ENCODE assay signal across 1 cellular context in the genomic region with DNA sequence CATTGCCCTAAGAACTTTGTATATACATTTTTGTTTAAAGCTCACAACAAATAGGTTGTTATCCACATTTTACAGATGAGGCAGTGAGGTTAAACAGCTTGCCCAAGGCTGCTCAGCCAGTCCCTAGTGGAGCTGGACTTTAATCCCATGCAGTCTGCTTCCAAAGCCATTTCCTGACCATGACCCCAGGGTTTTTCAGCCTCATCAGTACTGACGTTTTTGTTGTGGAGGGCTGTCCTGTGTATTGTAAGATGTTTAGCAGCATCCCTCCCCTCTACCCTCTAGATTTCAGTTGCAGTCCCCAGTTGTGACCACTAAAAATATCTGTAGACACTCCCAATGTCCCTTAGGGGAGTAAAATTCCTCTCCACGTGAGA.
A peak's percentile ranks its signal among the peaks of the same experiment; 100 is the strongest.
TF ChIP-seq lines count a peak whose summit lies in the region.

No MANE protein-coding gene starts in this region.

TF ChIP-seq in HepG2, 621 proteins besides CTCF, POLR2A, EP300 and RAD21 (continued from another document and continues in another):
- TF ChIP-seq ZBED4 (CRISPR knock-in tag; IDR thresholded peaks at IDR 0.05; ENCODE audit: borderline replicate concordance), result no peak
- TF ChIP-seq ZNF510 (CRISPR knock-in tag; IDR thresholded peaks at IDR 0.05; ENCODE audit: low read depth), result no peak
- TF ChIP-seq, protein P1, sequence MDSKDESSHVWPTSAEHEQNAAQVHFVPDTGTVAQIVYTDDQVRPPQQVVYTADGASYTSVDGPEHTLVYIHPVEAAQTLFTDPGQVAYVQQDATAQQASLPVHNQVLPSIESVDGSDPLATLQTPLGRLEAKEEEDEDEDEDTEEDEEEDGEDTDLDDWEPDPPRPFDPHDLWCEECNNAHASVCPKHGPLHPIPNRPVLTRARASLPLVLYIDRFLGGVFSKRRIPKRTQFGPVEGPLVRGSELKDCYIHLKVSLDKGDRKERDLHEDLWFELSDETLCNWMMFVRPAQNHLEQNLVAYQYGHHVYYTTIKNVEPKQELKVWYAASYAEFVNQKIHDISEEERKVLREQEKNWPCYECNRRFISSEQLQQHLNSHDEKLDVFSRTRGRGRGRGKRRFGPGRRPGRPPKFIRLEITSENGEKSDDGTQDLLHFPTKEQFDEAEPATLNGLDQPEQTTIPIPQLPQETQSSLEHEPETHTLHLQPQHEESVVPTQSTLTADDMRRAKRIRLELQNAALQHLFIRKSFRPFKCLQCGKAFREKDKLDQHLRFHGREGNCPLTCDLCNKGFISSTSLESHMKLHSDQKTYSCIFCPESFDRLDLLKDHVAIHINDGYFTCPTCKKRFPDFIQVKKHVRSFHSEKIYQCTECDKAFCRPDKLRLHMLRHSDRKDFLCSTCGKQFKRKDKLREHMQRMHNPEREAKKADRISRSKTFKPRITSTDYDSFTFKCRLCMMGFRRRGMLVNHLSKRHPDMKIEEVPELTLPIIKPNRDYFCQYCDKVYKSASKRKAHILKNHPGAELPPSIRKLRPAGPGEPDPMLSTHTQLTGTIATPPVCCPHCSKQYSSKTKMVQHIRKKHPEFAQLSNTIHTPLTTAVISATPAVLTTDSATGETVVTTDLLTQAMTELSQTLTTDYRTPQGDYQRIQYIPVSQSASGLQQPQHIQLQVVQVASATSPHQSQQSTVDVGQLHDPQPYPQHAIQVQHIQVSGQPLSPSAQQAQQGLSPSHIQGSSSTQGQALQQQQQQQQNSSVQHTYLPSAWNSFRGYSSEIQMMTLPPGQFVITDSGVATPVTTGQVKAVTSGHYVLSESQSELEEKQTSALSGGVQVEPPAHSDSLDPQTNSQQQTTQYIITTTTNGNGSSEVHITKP (CRISPR knock-in tag; IDR thresholded peaks at IDR 0.05; ENCODE audit: low read depth), result no peak
- TF ChIP-seq, protein P2, sequence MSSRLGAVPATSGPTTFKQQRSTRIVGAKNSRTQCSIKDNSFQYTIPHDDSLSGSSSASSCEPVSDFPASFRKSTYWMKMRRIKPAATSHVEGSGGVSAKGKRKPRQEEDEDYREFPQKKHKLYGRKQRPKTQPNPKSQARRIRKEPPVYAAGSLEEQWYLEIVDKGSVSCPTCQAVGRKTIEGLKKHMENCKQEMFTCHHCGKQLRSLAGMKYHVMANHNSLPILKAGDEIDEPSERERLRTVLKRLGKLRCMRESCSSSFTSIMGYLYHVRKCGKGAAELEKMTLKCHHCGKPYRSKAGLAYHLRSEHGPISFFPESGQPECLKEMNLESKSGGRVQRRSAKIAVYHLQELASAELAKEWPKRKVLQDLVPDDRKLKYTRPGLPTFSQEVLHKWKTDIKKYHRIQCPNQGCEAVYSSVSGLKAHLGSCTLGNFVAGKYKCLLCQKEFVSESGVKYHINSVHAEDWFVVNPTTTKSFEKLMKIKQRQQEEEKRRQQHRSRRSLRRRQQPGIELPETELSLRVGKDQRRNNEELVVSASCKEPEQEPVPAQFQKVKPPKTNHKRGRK (CRISPR knock-in tag; IDR thresholded peaks at IDR 0.05), result no peak
- no peak for TF ChIP-seq ZNF160 (CRISPR knock-in tag; IDR thresholded peaks at IDR 0.05)
- no peak for TF ChIP-seq ZNF672 (CRISPR knock-in tag; IDR thresholded peaks at IDR 0.05)
- no peak for TF ChIP-seq ZBTB26 (CRISPR knock-in tag; IDR thresholded peaks at IDR 0.05; ENCODE audit: borderline replicate concordance)
- peak; percentile 72 to 83; a peak in 3 of 4 replicates for TF ChIP-seq NR2F1 (CRISPR knock-in tag; IDR thresholded peaks at IDR 0.05)
- peak; percentile 59; the same call in 1 of the 2 replicates for TF ChIP-seq HOMEZ (CRISPR knock-in tag; IDR thresholded peaks at IDR 0.05; ENCODE audit: low read depth)
- no peak for TF ChIP-seq ZNF362 (CRISPR knock-in tag; IDR thresholded peaks at IDR 0.05; ENCODE audit: borderline replicate concordance)
- TF ChIP-seq ELK4 (CRISPR knock-in tag; IDR thresholded peaks at IDR 0.05; ENCODE audit: borderline replicate concordance), result no peak
- no peak for TF ChIP-seq ZBTB49 (CRISPR knock-in tag; IDR thresholded peaks at IDR 0.05; ENCODE audit: borderline replicate concordance)
- TF ChIP-seq MIER3 (CRISPR knock-in tag; IDR thresholded peaks at IDR 0.05; ENCODE audit: borderline replicate concordance), result no peak
- TF ChIP-seq ZNF484 (CRISPR knock-in tag; IDR thresholded peaks at IDR 0.05; ENCODE audit: borderline replicate concordance, low read depth), result no peak
- TF ChIP-seq SOX5 (CRISPR knock-in tag; IDR thresholded peaks at IDR 0.05; ENCODE audit: borderline replicate concordance), result no peak
- TF ChIP-seq IKZF4 (CRISPR knock-in tag; IDR thresholded peaks at IDR 0.05; ENCODE audit: borderline replicate concordance, low read depth, not compliant biosample characterization), result no peak
- no peak for TF ChIP-seq ZNF138 (CRISPR knock-in tag; IDR thresholded peaks at IDR 0.05; ENCODE audit: low read depth)
- TF ChIP-seq ZNF451 (CRISPR knock-in tag; IDR thresholded peaks at IDR 0.05), result no peak
- TF ChIP-seq RAD51 (IDR thresholded peaks at IDR 0.05; ENCODE audit: borderline replicate concordance), result no peak
- TF ChIP-seq PAXIP1 (CRISPR knock-in tag; conservative IDR thresholded peaks at IDR 0.05), result peak; percentile 26; the same call in 1 of the 2 replicates
- no peak for TF ChIP-seq CENPX (CRISPR knock-in tag; IDR thresholded peaks at IDR 0.05)
- TF ChIP-seq, protein P3, sequence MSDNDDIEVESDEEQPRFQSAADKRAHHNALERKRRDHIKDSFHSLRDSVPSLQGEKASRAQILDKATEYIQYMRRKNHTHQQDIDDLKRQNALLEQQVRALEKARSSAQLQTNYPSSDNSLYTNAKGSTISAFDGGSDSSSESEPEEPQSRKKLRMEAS (IDR thresholded peaks at IDR 0.05), result no peak
- no peak for TF ChIP-seq SP1 (IDR thresholded peaks at IDR 0.05)
- TF ChIP-seq SP1 (CRISPR knock-in tag; IDR thresholded peaks at IDR 0.05), result no peak
- TF ChIP-seq NPAS2 (CRISPR knock-in tag; IDR thresholded peaks at IDR 0.05; ENCODE audit: borderline replicate concordance), result no peak
- no peak for TF ChIP-seq ZNF713 (CRISPR knock-in tag; IDR thresholded peaks at IDR 0.05)
- TF ChIP-seq ZSCAN22 (CRISPR knock-in tag; IDR thresholded peaks at IDR 0.05), result no peak
- no peak for TF ChIP-seq RFX3 (CRISPR knock-in tag; IDR thresholded peaks at IDR 0.05)
- TF ChIP-seq SALL1 (CRISPR knock-in tag; IDR thresholded peaks at IDR 0.05), result peak; percentile 36; the same call in 1 of the 2 replicates
- TF ChIP-seq MAFF (IDR thresholded peaks at IDR 0.05; ENCODE audit: low read depth, low read length), result no peak
- TF ChIP-seq KDM3A (CRISPR knock-in tag; IDR thresholded peaks at IDR 0.05; ENCODE audit: low read depth), result no peak
- TF ChIP-seq ZKSCAN5 (CRISPR knock-in tag; IDR thresholded peaks at IDR 0.05), result no peak
- TF ChIP-seq KLF12 (CRISPR knock-in tag; IDR thresholded peaks at IDR 0.05; ENCODE audit: borderline replicate concordance), result no peak
